In the genomic region with DNA sequence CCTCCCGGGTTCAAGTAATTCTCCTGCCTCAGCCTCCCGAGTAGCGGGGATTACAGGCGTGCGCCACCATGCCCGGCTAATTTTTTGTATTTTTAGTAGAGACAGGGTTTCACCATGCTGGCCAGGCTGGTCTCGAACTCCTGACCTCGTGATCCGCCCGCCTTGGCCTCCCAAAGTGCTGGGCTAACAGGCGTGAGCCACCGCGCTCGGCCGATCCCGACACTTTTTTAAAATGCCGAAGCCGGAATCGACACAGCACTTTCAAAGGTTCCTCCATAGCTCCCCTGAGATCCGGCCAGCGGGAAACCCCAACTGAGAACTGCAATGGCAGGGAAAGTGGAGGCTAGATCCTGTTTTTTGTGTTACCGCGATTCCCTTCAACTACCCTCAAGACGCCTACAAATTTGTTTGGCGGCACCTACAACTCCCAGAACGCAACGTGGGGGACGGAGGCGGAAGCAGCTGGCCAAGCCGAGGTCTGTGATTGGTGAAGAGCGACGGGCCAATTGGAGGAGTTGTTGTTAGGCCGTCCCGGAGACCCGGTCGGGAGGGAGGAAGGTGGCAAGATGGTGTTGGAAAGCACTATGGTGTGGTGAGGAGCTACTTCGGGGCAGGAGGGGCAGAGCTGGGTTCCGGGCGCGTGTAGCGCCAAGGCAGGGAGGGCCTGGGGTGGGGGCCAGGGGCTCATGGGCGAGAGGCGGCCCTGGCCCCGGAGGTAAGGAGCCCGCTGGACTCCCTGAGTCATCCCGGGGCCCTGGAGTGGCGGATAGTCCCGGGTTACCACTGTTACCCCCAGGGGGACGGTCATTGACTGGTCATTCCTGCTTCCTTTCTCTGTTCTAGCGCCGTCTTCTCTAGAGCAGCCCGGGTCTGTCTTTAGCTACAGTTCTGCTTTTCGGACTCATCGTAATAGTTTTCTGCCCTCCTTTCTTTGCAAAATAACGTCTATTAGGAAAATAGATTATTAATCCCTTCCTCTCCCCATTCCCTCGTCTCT, we compare ENCODE assay signal across 8 cellular contexts. TPM values are rescaled to one million over a fixed set of nuclear protein-coding genes. Genes with fewer than 3 reads are reported as not detected.
A peak's percentile ranks its signal among the peaks of the same experiment; 100 is the strongest.
DNase-seq lines count a peak whose midpoint lies in the region; ATAC-seq, FAIRE-seq and TF ChIP-seq lines count a peak whose summit lies in the region.

Gene PSMD4, plus strand, starts transcription at position 518 of the 997 bp plus-strand sequence. Its CDS starts 49 bp downstream, at position 567.

- peak within 1 kb of the TSS; percentile 72 to 75 for H3K4me2 ChIP-seq in H1 (ENCODE audit: insufficient read depth in 1 of 2, low read depth in 2 of 2, low read length in 2 of 2)

- CTCF ChIA-PET in H1 (lab: Charles Lee; ENCODE audit: partially characterized antibody), result interaction anchor here (0.8 to 1.3 kb wide), 3 partner anchors 27 to 248 kb away, joined by 3 read pairs; partner anchors contain the start of genes MINDY1 and ZNF687

- no peaks in the 10 kb centered on the region for H4K20me1 ChIP-seq in H1 (replicated peaks in 1 of 2; ENCODE audit: control insufficient read depth in 1 of 2, insufficient read depth in 2 of 2, low read length in 2 of 2)

- H3K56ac ChIP-seq in H1 (replicated peaks; ENCODE audit: insufficient read length, low read depth, low read length), result peak within 1 kb of the TSS; percentile 72

- peak; percentile 94 for ATAC-seq in memory B cell (ENCODE audit: low read depth)

- H4K8ac ChIP-seq in H1 (ENCODE audit: extremely low read depth, insufficient read depth, low read length), result peak within 1 kb of the TSS; percentile 96

- H2BK15ac ChIP-seq in H1 (ENCODE audit: low read length), result no peak within 1 kb of the TSS

- H3K27me3 Mint-ChIP-seq in memory B cell, result no peaks in the 10 kb centered on the region

- H3K18ac ChIP-seq in H1 (ENCODE audit: extremely low read depth, low read length), result no peak within 1 kb of the TSS

- peak within 1 kb of the TSS; percentile 65; the same call in 1 of the 2 replicates for H2AK5ac ChIP-seq in H1 (ENCODE audit: low read depth, low read length)

- peak within 1 kb of the TSS; percentile 3; the same call in 1 of the 2 replicates for H2AFZ ChIP-seq in H1 (ENCODE audit: low read length)

- peak within 1 kb of the TSS; percentile 89 for H3K4me3 Mint-ChIP-seq in memory B cell

- H3K9me3 Mint-ChIP-seq in memory B cell, result no peaks in the 10 kb centered on the region

- no peaks in the 10 kb centered on the region for H3K9me3 ChIP-seq in H1 (ENCODE audit: insufficient read depth in 2 of 2, low read depth in 1 of 2, low read length in 1 of 2)

- TF ChIP-seq CTCF in GM20000 (IDR thresholded peaks at IDR 0.05; ENCODE audit: extremely low read depth, missing control alignments), result no peak
- no peak for TF ChIP-seq CTCF in H1 (IDR thresholded peaks at IDR 0.05; ENCODE audit: control extremely low read depth in 1 of 3, insufficient read depth in 1 of 3, low read depth in 1 of 3, low read length in 3 of 3)

- H3K27ac Mint-ChIP-seq in memory B cell, result peak within 1 kb of the TSS; percentile 93

- peak within 1 kb of the TSS; percentile 82 to 92 (median 84) for H3K9ac ChIP-seq in H1 (replicated peaks in 1 of 4; ENCODE audit: extremely low read depth in 1 of 4, low read depth in 3 of 4, low read length in 3 of 4)

- TF ChIP-seq RAD21 in H1 (IDR thresholded peaks at IDR 0.05 in 1 of 2, conservative IDR thresholded peaks at IDR 0.05 in 1 of 2; ENCODE audit: low read depth in 2 of 2, low read length in 2 of 2), result no peak

- H3K27ac ChIP-seq in H1 (ENCODE audit: low read depth, low read length), result peak within 1 kb of the TSS; percentile 80

- H3K14ac ChIP-seq in H1 (ENCODE audit: insufficient read length), result no peak within 1 kb of the TSS

- peaks cover 0 to 1% (median 0%) of the 10 kb centered on the region in 4 experiments; a peak in 1 of 7 replicates for H3K4me1 ChIP-seq in H1 (replicated peaks in 1 of 4; ENCODE audit: control insufficient read depth in 3 of 4, insufficient read depth in 4 of 4, low read length in 3 of 4)

- H3K23ac ChIP-seq in H1 (ENCODE audit: insufficient read length), result no peak within 1 kb of the TSS

- no peak for TF ChIP-seq EP300 in H1 (IDR thresholded peaks at IDR 0.05; ENCODE audit: borderline replicate concordance in 1 of 2, low read depth in 2 of 2, low read length in 2 of 2)

- peaks cover 23% of the 10 kb centered on the region for H3K4me1 Mint-ChIP-seq in memory B cell

- no peaks in the 10 kb centered on the region for H3K27me3 ChIP-seq in H1 (replicated peaks in 1 of 4; ENCODE audit: control insufficient read depth in 3 of 4, extremely low read depth in 1 of 4, insufficient read depth in 3 of 4, low read length in 3 of 4)

- peaks cover 0 to 7% (median 5%) of the 10 kb centered on the region in 4 experiments; a peak in 5 of 8 replicates for H3K36me3 ChIP-seq in H1 (ENCODE audit: control insufficient read depth in 2 of 4, insufficient read depth in 4 of 4, low read length in 3 of 4)

- peak; percentile 91 to 98 for TF ChIP-seq POLR2A in H1 (IDR thresholded peaks at IDR 0.05; ENCODE audit: control extremely low read depth in 1 of 2, low read depth in 2 of 2, low read length in 2 of 2)

- H4K91ac ChIP-seq in H1 (replicated peaks; ENCODE audit: insufficient read length, low read length), result no peak within 1 kb of the TSS

- WGBS in H1 (ENCODE audit: extremely low coverage in 1 of 2, insufficient coverage in 1 of 2, insufficient read length in 1 of 2, insufficient replicate concordance in 2 of 2, low coverage in 1 of 2, low lambda C conversion rate in 2 of 2, missing lambda C conversion rate in 1 of 2), 2 experiments, result 41% methylated on average over 45 of the region's 56 CpGs; no CpG with 5 or more reads in 1 of the 2 experiments

- H2BK120ac ChIP-seq in H1 (replicated peaks; ENCODE audit: low read depth, low read length), result no peak within 1 kb of the TSS

- DNase-seq in CMK (ENCODE audit: low read depth) (peak; percentile 94), GM20000 (ENCODE audit: low spot score) (peak; percentile 96), HT1080 (ENCODE audit: low read depth) (peak; percentile 94), NOMO-1 treated with DMSO at 0.1 percent for 48 hours (lab: John Stamatoyannopoulos, UW; ENCODE audit: unreplicated experiment) (peak; percentile 97), H1 (ENCODE audit: low read depth in 1 of 2, low spot score in 2 of 2) (peak; percentile 94 to 95), memory B cell (ENCODE audit: low spot score in 2 of 2) (peak; percentile 81 to 87)
- peak; percentile 80 to 89 for DNase-seq in activated CD8-positive, alpha-beta memory T cell treated with anti-CD3 and anti-CD28 coated beads for 4 hours (ENCODE audit: low read depth in 2 of 2)
- peak; percentile 75 for DNase-seq in stimulated activated CD8-positive, alpha-beta memory T cell treated with anti-CD3 and anti-CD28 coated beads, Interleukin-12 subunit alpha, Interleukin-12 subunit beta, amount 100 ng/mL, for 24 hours (ENCODE audit: extremely low read depth)

- H3K4ac ChIP-seq in H1 (replicated peaks; ENCODE audit: insufficient read length, low read depth, low read length), result no peak within 1 kb of the TSS

- H2BK20ac ChIP-seq in H1 (ENCODE audit: low read length), result no peak within 1 kb of the TSS

- H3K4me3 ChIP-seq in H1 (ENCODE audit: extremely low read depth in 1 of 4, insufficient read depth in 2 of 4, low read depth in 3 of 4, low read length in 4 of 4), result peak within 1 kb of the TSS; percentile 67 to 92 (median 82)

- peaks cover 6% of the 10 kb centered on the region for H3K23me2 ChIP-seq in H1 (ENCODE audit: low read depth, low read length)

- POLR2A ChIA-PET in H1 (lab: Charles Lee; ENCODE audit: partially characterized antibody), result interaction anchor here (0.6 to 2.9 kb wide), 20 partner anchors 9 to 706 kb away, joined by 3 to 12 read pairs (median 5); partner anchors contain the start of genes C1orf56, LYSMD1, RFX5 and TUFT1

- peaks cover 4% of the 10 kb centered on the region for H3K36me3 Mint-ChIP-seq in memory B cell

- H2BK5ac ChIP-seq in H1 (ENCODE audit: low read depth, low read length), result peak within 1 kb of the TSS; percentile 67

- peaks cover 12 to 46% of the 10 kb centered on the region in 2 experiments; a peak in 3 of 4 replicates for H3K79me2 ChIP-seq in H1 (ENCODE audit: control insufficient read depth in 1 of 2, insufficient read depth in 2 of 2, low read length in 2 of 2)

- H4K5ac ChIP-seq in H1 (ENCODE audit: insufficient read length, low read depth, low read length), result no peak within 1 kb of the TSS

- FAIRE-seq in H1 (lab: Jason Lieb, UNC), result peak; percentile 77

- H3K79me1 ChIP-seq in H1 (ENCODE audit: low read depth, low read length), result no peaks in the 10 kb centered on the region; the same call in 1 of the 2 replicates

- H2BK12ac ChIP-seq in H1 (ENCODE audit: low read depth, low read length), result no peak within 1 kb of the TSS

TF ChIP-seq in H1, 55 proteins besides CTCF, POLR2A, EP300 and RAD21 (continues in another document):
- TF ChIP-seq EZH2 (IDR thresholded peaks at IDR 0.05; ENCODE audit: low read depth, low read length, severe bottlenecking) (no peak), CEBPB (IDR thresholded peaks at IDR 0.05; ENCODE audit: low read depth, low read length) (no peak), CBX5 (IDR thresholded peaks at IDR 0.05; ENCODE audit: low read depth, low read length) (no peak), GABPA (IDR thresholded peaks at IDR 0.05; ENCODE audit: borderline replicate concordance, insufficient read depth, low read length) (no peak), TEAD4 (IDR thresholded peaks at IDR 0.05; ENCODE audit: low read depth, low read length) (no peak), MAFK (IDR thresholded peaks at IDR 0.05; ENCODE audit: low read depth, low read length) (no peak)

RNA-seq across cellular contexts. Expression of gene PSMD4, which starts in this region (rescaled TPM):
- 233 and 234 TPM in 2 replicates for total RNA-seq in HT1080 (2014; rRNA removed; shearing (Covaris generic))
- 165 and 198 TPM in 2 replicates for polyA plus RNA-seq in HT1080 (2015; cell fraction: cytosol; rRNA removed)
- polyA plus RNA-seq in HT1080 (2015; cell fraction: nucleus; rRNA removed), result 187 and 192 TPM in 2 replicates
- total RNA-seq in H1 (2021; fragmentation: NEBNext Ultra II Directional; extraction: Animal tissue kit (Norgen Biotek cat#: 25700)), result 216 and 226 TPM in 2 replicates
- 284 and 293 TPM in 2 replicates for polyA plus RNA-seq in H1 (2011; rRNA removed)
- 398 TPM for polyA plus RNA-seq in H1 (2011; cell fraction: cytosol; rRNA removed)
- polyA plus RNA-seq in H1 (2011; cell fraction: nucleus; rRNA removed), result 215 TPM
- 274 to 370 TPM (median 317 TPM) in 4 replicates for polyA plus RNA-seq in H1 (2012, experiment 1 of 2)
- 118 TPM for polyA plus RNA-seq in H1 (2012, experiment 2 of 2)
- polyA plus RNA-seq in H1 (2013, experiment 1 of 2), result 147 TPM
- 149 TPM for polyA plus RNA-seq in H1 (2013, experiment 2 of 2)
- 230 and 254 TPM in 2 replicates for polyA minus RNA-seq in H1 (2011; rRNA and poly(A)+ RNA removed)
- 86.2 TPM for polyA minus RNA-seq in H1 (2011; cell fraction: cytosol; rRNA and poly(A)+ RNA removed)
- polyA minus RNA-seq in H1 (2011; cell fraction: nucleus; rRNA and poly(A)+ RNA removed), result 63.5 TPM

Comparison
In these comparisons a context has a peak if more than half of its experiments do, and no peak if none do; other contexts are left out.
1. Peak in every context shown above with its lines: DNase-seq, ATAC-seq, H3K4me3 ChIP-seq and H3K27ac ChIP-seq.